In the genomic region with DNA sequence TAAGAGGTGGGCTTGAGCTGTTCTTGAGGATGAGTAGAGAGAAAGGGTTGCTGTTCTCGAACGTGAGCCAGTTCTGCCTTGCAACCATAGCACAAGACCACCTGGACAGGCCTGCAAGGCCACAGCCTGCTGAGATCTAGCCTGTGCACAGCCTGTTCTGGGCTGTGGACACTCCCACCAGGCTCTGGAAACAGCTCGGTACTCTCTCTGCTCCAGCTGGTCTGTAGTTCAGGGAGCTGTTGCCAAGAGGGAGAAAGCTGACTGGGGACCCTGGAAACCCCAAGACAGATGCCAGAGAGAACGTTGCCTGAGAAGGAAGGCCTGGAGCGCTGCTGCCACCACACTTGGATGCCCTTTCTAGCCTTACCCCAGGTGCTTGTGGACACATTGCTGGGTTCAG, we compare ENCODE assay signal across 16 cellular contexts.
DNase-seq lines count a peak whose midpoint lies in the region; ATAC-seq and TF ChIP-seq lines count a peak whose summit lies in the region.
"Had no signal": no experiment of that assay in that cellular context is flagged by ENCODE, and none has a peak within 500 bp of the region (broad histone marks: within the 10 kb centered on the region; RNA-seq: fewer than 3 reads in every experiment).

No MANE protein-coding gene starts in this region.

- TF ChIP-seq CTCF in mesothelial cell of epicardium (IDR thresholded peaks at IDR 0.05; ENCODE audit: unreplicated experiment): no peak

- peaks cover 2% of the 10 kb centered on the region for H3K36me3 Mint-ChIP-seq in mesothelial cell of epicardium

- no peak overlapping the region for H3K27ac Mint-ChIP-seq in mesothelial cell of epicardium

- peak; percentile 88 for DNase-seq in DMS 273 (lab: John Stamatoyannopoulos, UW; ENCODE audit: unreplicated experiment)
- DNase-seq in NCI-H2171 (lab: John Stamatoyannopoulos, UW): peak; percentile 23
- peak; percentile 30 to 53 for DNase-seq in hippocampal formation (lab: John Stamatoyannopoulos, UW)
- peak; percentile 45 for DNase-seq in pons (ENCODE audit: low spot score)
- DNase-seq in NCI-H146 treated with DMSO at 0.1 percent for 48 hours (lab: John Stamatoyannopoulos, UW; ENCODE audit: unreplicated experiment): no peak
- no peak for DNase-seq in activated CD8-positive, alpha-beta memory T cell treated with anti-CD3 and anti-CD28 coated beads for 24 hours
- no peak for DNase-seq in mesothelial cell of epicardium (ENCODE audit: low spot score in 2 of 2, unreplicated experiment in 2 of 2)
- DNase-seq: DMS79, MV-4-11, NCI-H1417, NCI-H2081, NCI-H345, NCI-H526 treated with DMSO at 0.1 percent for 48 hours, SIG-M5 had no signal

- peaks cover 2% of the 10 kb centered on the region for H3K4me1 Mint-ChIP-seq in mesothelial cell of epicardium

- no peaks in the 10 kb centered on the region for H3K9me3 Mint-ChIP-seq in mesothelial cell of epicardium

- ATAC-seq in GM19395 (IDR thresholded peaks at IDR 0.05; ENCODE audit: unreplicated experiment): no peak
- ATAC-seq: A549 had no signal

- no peak overlapping the region for H3K4me3 Mint-ChIP-seq in mesothelial cell of epicardium

- H3K27me3 Mint-ChIP-seq in mesothelial cell of epicardium (ENCODE audit: low read depth): no peaks in the 10 kb centered on the region

Comparison
In these comparisons a context has a peak if more than half of its experiments do, and no peak if none do; other contexts are left out.
1. DNase-seq: peak in DMS 273 (single experiment), NCI-H2171 (single experiment), hippocampal formation (2 of 2) and pons (single experiment); none in NCI-H146 treated with DMSO at 0.1 percent for 48 hours (single experiment), activated CD8-positive, alpha-beta memory T cell treated with anti-CD3 and anti-CD28 coated beads for 24 hours (single experiment) and mesothelial cell of epicardium (0 of 2).